Comparison of ENCODE assay signal across 21 cellular contexts in the genomic region with DNA sequence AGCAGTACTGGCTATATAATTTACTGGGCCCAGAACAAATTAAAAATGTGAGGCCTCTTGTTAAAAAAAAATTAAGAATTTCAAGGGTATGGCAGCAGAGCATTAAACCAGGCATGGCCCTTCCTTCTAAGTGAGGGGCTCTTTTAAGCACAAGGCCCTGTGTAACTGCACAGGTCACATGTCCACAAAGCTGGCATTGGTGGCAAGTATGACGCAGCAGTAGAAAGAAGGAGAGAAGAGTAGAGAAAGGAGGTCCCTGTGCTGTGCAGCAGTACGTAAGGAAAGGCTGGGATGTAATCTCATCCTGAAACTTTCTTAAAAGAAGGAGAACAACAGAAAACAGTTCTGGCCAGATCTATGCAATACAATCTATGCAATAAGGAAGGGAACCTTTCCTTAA. TPM values are rescaled to one million over a fixed set of nuclear protein-coding genes. Genes with fewer than 3 reads are reported as not detected.
DNase-seq lines count a peak whose midpoint lies in the region; ATAC-seq lines count a peak whose summit lies in the region.
"Had no signal": no experiment of that assay in that cellular context is flagged by ENCODE, and none has a peak within 500 bp of the region (broad histone marks: within the 10 kb centered on the region; RNA-seq: fewer than 3 reads in every experiment).

No MANE protein-coding gene starts in this region.

- H3K4me3 Mint-ChIP-seq in activated naive CD4-positive, alpha-beta T cell treated with anti-CD3 and anti-CD28 coated beads, Interleukin-2, amount 50 U/mL, for 24 hours = no peak overlapping the region
- no peak overlapping the region for H3K4me3 Mint-ChIP-seq in CD4-positive, alpha-beta memory T cell

- in situ Hi-C loops in SK-MEL-5 (cut with HindIII; ENCODE audit: low pct_unique_long_range_greater_than_20kb, low sequenced_read_pairs) = no loop called here

- no peaks in the 10 kb centered on the region for H3K27me3 ChIP-seq in CD4-positive, alpha-beta memory T cell (ENCODE audit: insufficient read depth, low read length)
- H3K27me3 ChIP-seq: foreskin keratinocyte, thyroid gland had no signal

- CTCF ChIA-PET in CD4-positive, alpha-beta memory T cell (lab: Charles Lee; ENCODE audit: partially characterized antibody) = interaction anchor here (1.1 kb wide), 1 partner anchor 21 kb away, joined by 3 read pairs; no protein-coding TSS in a partner anchor

- no peak for ATAC-seq in HG03095 (IDR thresholded peaks at IDR 0.05; ENCODE audit: unreplicated experiment)
- ATAC-seq: foreskin keratinocyte had no signal

- H3K27ac Mint-ChIP-seq in activated naive CD4-positive, alpha-beta T cell treated with anti-CD3 and anti-CD28 coated beads, Interleukin-2, amount 50 U/mL, for 24 hours = peak overlapping the region; percentile 95
- H3K27ac Mint-ChIP-seq in CD4-positive, alpha-beta memory T cell = peak overlapping the region in 5 of 7 donors; percentile 6 to 74 (median 52)

- no peak overlapping the region for H3K27ac ChIP-seq in CD4-positive, alpha-beta memory T cell (ENCODE audit: low read depth, low read length)
- H3K27ac ChIP-seq: foreskin keratinocyte, prostate gland, thyroid gland had no signal

- POLR2A ChIA-PET in CD4-positive, alpha-beta memory T cell (lab: Charles Lee; ENCODE audit: partially characterized antibody) = no interaction called here

- peaks cover 4% of the 10 kb centered on the region for H3K36me3 ChIP-seq in CD4-positive, alpha-beta memory T cell (ENCODE audit: insufficient read depth, low read length)
- H3K36me3 ChIP-seq: prostate gland, thyroid gland had no signal

- H3K9me3 ChIP-seq in CD4-positive, alpha-beta memory T cell (ENCODE audit: control insufficient read depth in 1 of 2, low read length in 2 of 2) = no peaks in the 10 kb centered on the region
- H3K9me3 ChIP-seq: prostate gland, thyroid gland had no signal

- H3K4me1 Mint-ChIP-seq in activated naive CD4-positive, alpha-beta T cell treated with anti-CD3 and anti-CD28 coated beads, Interleukin-2, amount 50 U/mL, for 24 hours = peaks cover 47% of the 10 kb centered on the region
- peaks cover 21 to 26% (median 24%) of the 10 kb centered on the region in 4 donors for H3K4me1 Mint-ChIP-seq in CD4-positive, alpha-beta memory T cell

- H3K9me3 Mint-ChIP-seq in activated naive CD4-positive, alpha-beta T cell treated with anti-CD3 and anti-CD28 coated beads, Interleukin-2, amount 50 U/mL, for 24 hours = no peaks in the 10 kb centered on the region
- no peaks in the 10 kb centered on the region for H3K9me3 Mint-ChIP-seq in CD4-positive, alpha-beta memory T cell

- peaks cover 27% of the 10 kb centered on the region for H3K36me3 Mint-ChIP-seq in activated naive CD4-positive, alpha-beta T cell treated with anti-CD3 and anti-CD28 coated beads, Interleukin-2, amount 50 U/mL, for 24 hours
- H3K36me3 Mint-ChIP-seq in CD4-positive, alpha-beta memory T cell = peaks cover 3 to 37% of the 10 kb centered on the region in 2 donors

- no peak overlapping the region for H3K4me3 ChIP-seq in CD4-positive, alpha-beta memory T cell (ENCODE audit: low read length in 2 of 2)
- H3K4me3 ChIP-seq: GM12878, prostate gland, thyroid gland had no signal

- intact Hi-C loops in CD4-positive, alpha-beta memory T cell (cut with micrococcal nuclease) = no loop called here

- no peaks in the 10 kb centered on the region for H3K4me1 ChIP-seq in CD4-positive, alpha-beta memory T cell (ENCODE audit: insufficient read depth, low read length)
- H3K4me1 ChIP-seq: foreskin keratinocyte, prostate gland had no signal

- no peak for DNase-seq in activated naive CD4-positive, alpha-beta T cell treated with anti-CD3 and anti-CD28 coated beads, Interleukin-2, amount 50 U/mL, for 16 hours
- no peak for DNase-seq in CD4-positive, alpha-beta memory T cell
- peak; percentile 51 for DNase-seq in SK-MEL-5 (ENCODE audit: low read depth, low spot score)
- peak; percentile 28 for DNase-seq in globus pallidus (ENCODE audit: low spot score)
- DNase-seq in NCI-H82 (lab: John Stamatoyannopoulos, UW) = no peak
- no peak for DNase-seq in COLO668 (lab: John Stamatoyannopoulos, UW; ENCODE audit: unreplicated experiment)
- DNase-seq: activated gamma-delta T cell treated with Interleukin-2 at 50 U/mL for 16 hours, cerebellar nuclear complex, DMS79 treated with DMSO at 0.1 percent for 48 hours, foreskin keratinocyte, hippocampal formation, KBM-7, MV-4-11, NCI-H1694 treated with DMSO at 0.1 percent for 48 hours, NCI-H526, RPMI8226, thyroid gland had no signal

- H3K27me3 Mint-ChIP-seq in activated naive CD4-positive, alpha-beta T cell treated with anti-CD3 and anti-CD28 coated beads, Interleukin-2, amount 50 U/mL, for 24 hours = no peaks in the 10 kb centered on the region
- no peaks in the 10 kb centered on the region for H3K27me3 Mint-ChIP-seq in CD4-positive, alpha-beta memory T cell

RNA-seq across cellular contexts. Expression of a gene that starts 51.2 kb away (rescaled TPM):
- total RNA-seq in CD4-positive, alpha-beta memory T cell = 100 to 1,000 TPM; 107 to 108 TPM
- polyA plus RNA-seq in CD4-positive, alpha-beta memory T cell = 10 to 100 TPM in 1 of 2 donors, 1 to 10 TPM in 1; 4.2 to 26.7 TPM
- total RNA-seq in SK-MEL-5 (2014; rRNA removed; shearing (Covaris generic)) = 18.3 and 20.0 TPM in 2 replicates
- polyA plus RNA-seq in SK-MEL-5 (2015; cell fraction: cytosol; rRNA removed) = 11.4 and 38.7 TPM in 2 replicates
- polyA plus RNA-seq in SK-MEL-5 (2015; cell fraction: nucleus; rRNA removed) = 8.8 and 12.7 TPM in 2 replicates

Comparison
In these comparisons a context has a peak if more than half of its experiments do, and no peak if none do; other contexts are left out.
1. DNase-seq: peak in SK-MEL-5 (single experiment) and globus pallidus (single experiment); none in activated naive CD4-positive, alpha-beta T cell treated with anti-CD3 and anti-CD28 coated beads, Interleukin-2, amount 50 U/mL, for 16 hours (single experiment), CD4-positive, alpha-beta memory T cell (0 of 5), NCI-H82 (single experiment) and COLO668 (single experiment).